In the genomic region with DNA sequence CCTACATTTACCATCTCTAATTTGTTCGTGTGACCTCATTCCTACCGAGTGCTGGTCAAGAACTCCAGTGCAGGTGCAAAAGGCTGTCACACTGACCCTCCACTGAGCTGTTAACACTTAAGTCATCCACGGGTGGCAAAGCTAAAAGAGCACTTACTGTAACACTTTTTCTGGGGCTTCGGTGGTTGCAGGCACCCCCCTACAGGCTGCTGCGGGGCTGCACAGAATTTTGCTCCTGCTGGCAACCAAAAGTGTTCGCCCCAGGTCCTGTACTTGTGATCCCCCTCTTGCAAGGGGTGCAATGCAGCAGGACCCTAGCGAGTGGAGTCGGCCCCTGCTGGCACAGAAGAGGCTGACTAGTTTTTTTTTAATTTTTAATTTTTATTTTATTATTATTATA, we compare ENCODE assay signal across 30 cellular contexts.
"Had no signal": no experiment of that assay in that cellular context is flagged by ENCODE, and none has a peak within 500 bp of the region (broad histone marks: within the 10 kb centered on the region; RNA-seq: fewer than 3 reads in every experiment).

No MANE protein-coding gene starts in this region.

- DNase-seq: activated CD4-positive, alpha-beta T cell treated with anti-CD3 and anti-CD28 coated beads, Interleukin-2, amount 10 ng/mL, durations not matched to agents 24 days and 14 days; activated CD4-positive, alpha-beta T cell treated with anti-CD3 and anti-CD28 coated beads, Interleukin-2, amount 50 U/mL, for 4 hours; activated CD8-positive, alpha-beta T cell treated with anti-CD3 and anti-CD28 coated beads for 36 hours; activated effector memory CD4-positive, alpha-beta T cell treated with anti-CD3 and anti-CD28 coated beads, Interleukin-2, amount 50 U/mL, for 16 hours; activated naive CD4-positive, alpha-beta T cell; activated naive CD4-positive, alpha-beta T cell treated with anti-CD3 and anti-CD28 coated beads, Interleukin-2, amount 50 U/mL, for 16 hours; activated naive CD8-positive, alpha-beta T cell treated with anti-CD3 and anti-CD28 coated beads for 36 hours; activated T-cell treated with anti-CD3 and anti-CD28 coated beads, Interleukin-2, amount 50 U/mL, for 1 hour; activated T-cell treated with anti-CD3 and anti-CD28 coated beads, Interleukin-2, amount 50 U/mL, for 72 hours; amygdala; Karpas-422; NCI-H1048; NCI-H1105 treated with DMSO at 0.1 percent for 48 hours; NCI-H1436; NCI-H1694; NCI-H1930; NCI-H2081 treated with DMSO at 0.1 percent for 48 hours; NCI-H345; NCI-H524 treated with DMSO at 0.1 percent for 48 hours; NK-92 treated with Interleukin-12 subunit alpha and Interleukin-12 subunit beta, amount 100 ng/mL, for 24 hours; OCI-M1; Right ventricle myocardium superior; SJCRH30; T1000; WERI-Rb-1 had no signal

- H3K4me1 Mint-ChIP-seq: activated CD4-positive, alpha-beta T cell treated with anti-CD3 and anti-CD28 coated beads, Interleukin-2, amount 10 ng/mL, durations not matched to agents 24 days and 14 days; activated naive CD8-positive, alpha-beta T cell treated with anti-CD3 and anti-CD28 coated beads for 36 hours; activated T-helper 17 cell treated with anti-CD3 and anti-CD28 coated beads, Interleukin-2, amount 50 U/mL, for 72 hours; central memory CD8-positive, alpha-beta T cell had no signal

- H3K27ac Mint-ChIP-seq: activated CD4-positive, alpha-beta T cell treated with anti-CD3 and anti-CD28 coated beads, Interleukin-2, amount 10 ng/mL, durations not matched to agents 24 days and 14 days; activated CD8-positive, alpha-beta T cell treated with anti-CD3 and anti-CD28 coated beads for 36 hours; activated naive CD8-positive, alpha-beta T cell treated with anti-CD3 and anti-CD28 coated beads for 36 hours; activated T-cell treated with anti-CD3 and anti-CD28 coated beads, Interleukin-2, amount 50 U/mL, for 72 hours; activated T-helper 17 cell treated with anti-CD3 and anti-CD28 coated beads, Interleukin-2, amount 50 U/mL, for 72 hours had no signal

- H3K4me3 ChIP-seq: ascending aorta, cardiac muscle cell, SJCRH30, SK-N-MC had no signal

- H3K9me3 ChIP-seq: ascending aorta had no signal

- H3K4me1 ChIP-seq: ascending aorta, SJCRH30 had no signal

- ATAC-seq: activated CD8-positive, alpha-beta T cell treated with anti-CD3 and anti-CD28 coated beads for 36 hours; activated T-cell treated with anti-CD3 and anti-CD28 coated beads, Interleukin-2, amount 50 U/mL, for 72 hours; activated T-helper 17 cell treated with anti-CD3 and anti-CD28 coated beads, Interleukin-2, amount 50 U/mL, for 72 hours had no signal

- H3K36me3 ChIP-seq: ascending aorta, cardiac muscle cell, SJCRH30, WERI-Rb-1 had no signal

- H3K27me3 ChIP-seq: ascending aorta, cardiac muscle cell, SJCRH30 had no signal

- H3K4me3 Mint-ChIP-seq: activated CD4-positive, alpha-beta T cell treated with anti-CD3 and anti-CD28 coated beads, Interleukin-2, amount 10 ng/mL, durations not matched to agents 24 days and 14 days; activated CD8-positive, alpha-beta T cell treated with anti-CD3 and anti-CD28 coated beads for 36 hours; activated naive CD8-positive, alpha-beta T cell treated with anti-CD3 and anti-CD28 coated beads for 36 hours; activated T-cell treated with anti-CD3 and anti-CD28 coated beads, Interleukin-2, amount 50 U/mL, for 72 hours; activated T-helper 17 cell treated with anti-CD3 and anti-CD28 coated beads, Interleukin-2, amount 50 U/mL, for 72 hours; central memory CD8-positive, alpha-beta T cell had no signal

- H3K27me3 Mint-ChIP-seq: activated CD4-positive, alpha-beta T cell treated with anti-CD3 and anti-CD28 coated beads, Interleukin-2, amount 10 ng/mL, durations not matched to agents 24 days and 14 days; activated CD8-positive, alpha-beta T cell treated with anti-CD3 and anti-CD28 coated beads for 36 hours; activated naive CD8-positive, alpha-beta T cell treated with anti-CD3 and anti-CD28 coated beads for 36 hours; activated T-helper 17 cell treated with anti-CD3 and anti-CD28 coated beads, Interleukin-2, amount 50 U/mL, for 72 hours; central memory CD8-positive, alpha-beta T cell had no signal

- H3K27ac ChIP-seq: ascending aorta, cardiac muscle cell, SJCRH30, SK-N-MC, WERI-Rb-1 had no signal
